ENCODE assay signal across 8 cellular contexts in the genomic region with DNA sequence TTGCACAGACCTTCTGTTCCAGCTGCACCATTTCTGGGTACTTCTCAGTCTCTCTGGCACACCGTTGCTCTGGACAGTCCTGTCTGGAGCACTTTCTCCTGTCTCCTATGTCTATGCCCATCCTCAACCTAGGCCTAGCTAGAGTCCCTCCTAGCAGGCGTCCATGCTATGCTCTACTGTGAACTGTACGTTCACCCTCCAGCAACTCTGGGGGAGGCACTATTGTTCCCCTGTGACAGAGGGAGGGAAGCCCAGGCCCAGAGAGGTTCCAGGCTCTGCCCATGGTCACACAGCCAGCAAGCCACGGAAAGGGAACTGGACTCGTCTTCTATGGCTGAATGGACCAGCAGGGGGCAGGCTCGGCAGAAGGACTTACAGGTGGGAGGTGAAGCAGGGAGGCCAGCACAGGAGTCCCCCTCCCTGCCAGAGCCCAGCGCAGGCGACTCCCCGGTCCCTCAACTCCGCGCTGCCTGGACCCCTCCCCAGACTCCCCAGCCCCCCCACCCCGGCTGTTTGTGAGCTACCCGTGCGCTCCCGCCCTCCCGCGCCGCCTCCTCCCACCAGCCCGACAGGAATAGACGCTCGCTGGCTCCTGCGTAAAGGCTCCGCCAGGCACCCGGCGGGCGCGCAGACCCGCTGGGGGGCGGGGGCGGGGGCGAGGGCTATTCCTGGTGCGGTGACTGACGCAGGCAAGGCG. TPM values are rescaled to one million over a fixed set of nuclear protein-coding genes. Genes with fewer than 3 reads are reported as not detected.
DNase-seq lines count a peak whose midpoint lies in the region; ATAC-seq, FAIRE-seq and TF ChIP-seq lines count a peak whose summit lies in the region.

No MANE protein-coding gene starts in this region.

- H3K9me2 ChIP-seq in SK-N-SH, result no peaks in the 10 kb centered on the region

- H3K4me3 ChIP-seq in SK-N-SH (ENCODE audit: low read depth in 2 of 2, low read length in 1 of 2), result no peak overlapping the region; a peak in 1 of 4 replicates
- no peak overlapping the region for H3K4me3 ChIP-seq in small intestine (ENCODE audit: low read depth in 1 of 2, low read length in 2 of 2)

- POLR2A ChIA-PET in SK-N-SH (lab: Yijun Ruan, JAX), result no interaction called here

- H4K20me1 ChIP-seq in SK-N-SH (ENCODE audit: insufficient read depth), result no peaks in the 10 kb centered on the region

- H3K27me3 ChIP-seq in SK-N-SH (ENCODE audit: insufficient read depth) (peaks cover 53% of the 10 kb centered on the region), small intestine (ENCODE audit: control insufficient read depth in 2 of 2, insufficient read depth in 2 of 2, low read length in 2 of 2) (peaks cover 8 to 16% of the 10 kb centered on the region in 2 donors)

- H2AFZ ChIP-seq in SK-N-SH (ENCODE audit: low read depth), result no peak overlapping the region

- no peak for TF ChIP-seq EP300 in SK-N-SH (IDR thresholded peaks at IDR 0.05; ENCODE audit: borderline replicate concordance in 1 of 2, low read depth in 1 of 2, low read length in 1 of 2)

- no peak overlapping the region for H3K9ac ChIP-seq in SK-N-SH

- FAIRE-seq in small intestine (lab: Jason Lieb, UNC), result no peak

- H3K36me3 ChIP-seq in SK-N-SH (replicated peaks in 1 of 2; ENCODE audit: control insufficient read depth in 1 of 2, insufficient read depth in 2 of 2, low read length in 1 of 2), result no peaks in the 10 kb centered on the region
- H3K36me3 ChIP-seq in small intestine (ENCODE audit: control insufficient read depth in 2 of 2, insufficient read depth in 2 of 2, low read length in 2 of 2), result no peaks in the 10 kb centered on the region

- peaks cover 0 to 38% of the 10 kb centered on the region in 2 experiments; a peak in 2 of 4 replicates for H3K4me1 ChIP-seq in SK-N-SH (ENCODE audit: control insufficient read depth in 1 of 2, insufficient read depth in 2 of 2, low read depth in 1 of 2, low read length in 1 of 2)
- no peaks in the 10 kb centered on the region for H3K4me1 ChIP-seq in small intestine (ENCODE audit: control insufficient read depth in 2 of 2, insufficient read depth in 1 of 2, low read depth in 1 of 2, low read length in 1 of 2)

- peak; percentile 48 for TF ChIP-seq CTCF in SK-N-SH (IDR thresholded peaks at IDR 0.05)

- H3K27ac ChIP-seq in SK-N-SH (ENCODE audit: low read depth in 2 of 2, low read length in 1 of 2), result no peak overlapping the region
- H3K27ac ChIP-seq in small intestine (ENCODE audit: low read depth in 1 of 2, low read length in 1 of 2), result no peak overlapping the region

- CTCF ChIA-PET in SK-N-SH (lab: Yijun Ruan, JAX), result interaction anchor here (0.6 to 15.7 kb wide), 68 partner anchors 11 to 615 kb away, joined by 3 to 458 read pairs (median 6); no protein-coding TSS in a partner anchor

- H3K79me2 ChIP-seq in SK-N-SH (ENCODE audit: insufficient read depth), result no peaks in the 10 kb centered on the region

- DNase-seq in CD1c-positive myeloid dendritic cell (ENCODE audit: extremely low spot score), result peak; percentile 65
- DNase-seq in SK-N-SH, result peak; percentile 82
- peak; percentile 21 for DNase-seq in activated naive CD8-positive, alpha-beta T cell treated with anti-CD3 and anti-CD28 coated beads, Interleukin-2, amount 50 U/mL, for 16 hours (ENCODE audit: low read depth, low spot score)
- DNase-seq in hypothalamus (lab: John Stamatoyannopoulos, UW), result peak in 33 of 51 donors; percentile 9 to 69 (median 30)
- peak; percentile 65 for DNase-seq in small intestine

- ATAC-seq in HG03175 (IDR thresholded peaks at IDR 0.05; ENCODE audit: unreplicated experiment), result peak; percentile 42
- ATAC-seq in GM21526 (IDR thresholded peaks at IDR 0.05; ENCODE audit: low FRiP score, unreplicated experiment), result no peak
- no peak for ATAC-seq in HG02938 (IDR thresholded peaks at IDR 0.05; ENCODE audit: unreplicated experiment)

- H3F3A ChIP-seq in SK-N-SH (replicated peaks; ENCODE audit: insufficient read depth), result no peaks in the 10 kb centered on the region

- peak; percentile 58 for TF ChIP-seq RAD21 in SK-N-SH (IDR thresholded peaks at IDR 0.05; ENCODE audit: low read length)

- H3K4me2 ChIP-seq in SK-N-SH, result no peak overlapping the region

- H3K9me3 ChIP-seq in SK-N-SH, result no peaks in the 10 kb centered on the region
- H3K9me3 ChIP-seq in small intestine (ENCODE audit: control insufficient read depth, low read depth), result no peaks in the 10 kb centered on the region

- 30% methylated on average over 8 of the region's 34 CpGs for WGBS in SK-N-SH (ENCODE audit: low lambda C conversion rate)
- WGBS in small intestine, 3 donors, result 2 to 3% (median 3%) methylated on average over 30 to 34 of the region's 34 CpGs

TF ChIP-seq in SK-N-SH, 30 proteins besides CTCF, POLR2A, EP300 and RAD21:
- TF ChIP-seq RCOR1 (IDR thresholded peaks at IDR 0.05; ENCODE audit: low read length) (0 out of 2 replicates have a peak, but pooled peaks have one; percentile 16), GATA2 (CRISPR knock-in tag; IDR thresholded peaks at IDR 0.05) (no peak), FOSL2 (IDR thresholded peaks at IDR 0.05; ENCODE audit: borderline replicate concordance, low read depth) (no peak), SMC3 (IDR thresholded peaks at IDR 0.05; ENCODE audit: low read depth, low read length) (peak; percentile 56), NRF1 (IDR thresholded peaks at IDR 0.05; ENCODE audit: low read depth, low read length) (no peak), FOXM1 (IDR thresholded peaks at IDR 0.05; ENCODE audit: low read depth) (no peak), JUND (IDR thresholded peaks at IDR 0.05) (no peak), ELF1 (IDR thresholded peaks at IDR 0.05) (no peak)
- TF ChIP-seq, protein P1, sequence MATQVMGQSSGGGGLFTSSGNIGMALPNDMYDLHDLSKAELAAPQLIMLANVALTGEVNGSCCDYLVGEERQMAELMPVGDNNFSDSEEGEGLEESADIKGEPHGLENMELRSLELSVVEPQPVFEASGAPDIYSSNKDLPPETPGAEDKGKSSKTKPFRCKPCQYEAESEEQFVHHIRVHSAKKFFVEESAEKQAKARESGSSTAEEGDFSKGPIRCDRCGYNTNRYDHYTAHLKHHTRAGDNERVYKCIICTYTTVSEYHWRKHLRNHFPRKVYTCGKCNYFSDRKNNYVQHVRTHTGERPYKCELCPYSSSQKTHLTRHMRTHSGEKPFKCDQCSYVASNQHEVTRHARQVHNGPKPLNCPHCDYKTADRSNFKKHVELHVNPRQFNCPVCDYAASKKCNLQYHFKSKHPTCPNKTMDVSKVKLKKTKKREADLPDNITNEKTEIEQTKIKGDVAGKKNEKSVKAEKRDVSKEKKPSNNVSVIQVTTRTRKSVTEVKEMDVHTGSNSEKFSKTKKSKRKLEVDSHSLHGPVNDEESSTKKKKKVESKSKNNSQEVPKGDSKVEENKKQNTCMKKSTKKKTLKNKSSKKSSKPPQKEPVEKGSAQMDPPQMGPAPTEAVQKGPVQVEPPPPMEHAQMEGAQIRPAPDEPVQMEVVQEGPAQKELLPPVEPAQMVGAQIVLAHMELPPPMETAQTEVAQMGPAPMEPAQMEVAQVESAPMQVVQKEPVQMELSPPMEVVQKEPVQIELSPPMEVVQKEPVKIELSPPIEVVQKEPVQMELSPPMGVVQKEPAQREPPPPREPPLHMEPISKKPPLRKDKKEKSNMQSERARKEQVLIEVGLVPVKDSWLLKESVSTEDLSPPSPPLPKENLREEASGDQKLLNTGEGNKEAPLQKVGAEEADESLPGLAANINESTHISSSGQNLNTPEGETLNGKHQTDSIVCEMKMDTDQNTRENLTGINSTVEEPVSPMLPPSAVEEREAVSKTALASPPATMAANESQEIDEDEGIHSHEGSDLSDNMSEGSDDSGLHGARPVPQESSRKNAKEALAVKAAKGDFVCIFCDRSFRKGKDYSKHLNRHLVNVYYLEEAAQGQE (IDR thresholded peaks at IDR 0.05; ENCODE audit: low read depth, low read length), result no peak
- TF ChIP-seq, protein P2, sequence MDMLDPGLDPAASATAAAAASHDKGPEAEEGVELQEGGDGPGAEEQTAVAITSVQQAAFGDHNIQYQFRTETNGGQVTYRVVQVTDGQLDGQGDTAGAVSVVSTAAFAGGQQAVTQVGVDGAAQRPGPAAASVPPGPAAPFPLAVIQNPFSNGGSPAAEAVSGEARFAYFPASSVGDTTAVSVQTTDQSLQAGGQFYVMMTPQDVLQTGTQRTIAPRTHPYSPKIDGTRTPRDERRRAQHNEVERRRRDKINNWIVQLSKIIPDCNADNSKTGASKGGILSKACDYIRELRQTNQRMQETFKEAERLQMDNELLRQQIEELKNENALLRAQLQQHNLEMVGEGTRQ (IDR thresholded peaks at IDR 0.05; ENCODE audit: borderline replicate concordance, low read depth, low read length), result no peak
- TF ChIP-seq, protein P3, sequence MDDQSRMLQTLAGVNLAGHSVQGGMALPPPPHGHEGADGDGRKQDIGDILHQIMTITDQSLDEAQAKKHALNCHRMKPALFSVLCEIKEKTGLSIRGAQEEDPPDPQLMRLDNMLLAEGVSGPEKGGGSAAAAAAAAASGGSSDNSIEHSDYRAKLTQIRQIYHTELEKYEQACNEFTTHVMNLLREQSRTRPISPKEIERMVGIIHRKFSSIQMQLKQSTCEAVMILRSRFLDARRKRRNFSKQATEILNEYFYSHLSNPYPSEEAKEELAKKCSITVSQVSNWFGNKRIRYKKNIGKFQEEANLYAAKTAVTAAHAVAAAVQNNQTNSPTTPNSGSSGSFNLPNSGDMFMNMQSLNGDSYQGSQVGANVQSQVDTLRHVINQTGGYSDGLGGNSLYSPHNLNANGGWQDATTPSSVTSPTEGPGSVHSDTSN (IDR thresholded peaks at IDR 0.05), result no peak
- TF ChIP-seq, protein P4, sequence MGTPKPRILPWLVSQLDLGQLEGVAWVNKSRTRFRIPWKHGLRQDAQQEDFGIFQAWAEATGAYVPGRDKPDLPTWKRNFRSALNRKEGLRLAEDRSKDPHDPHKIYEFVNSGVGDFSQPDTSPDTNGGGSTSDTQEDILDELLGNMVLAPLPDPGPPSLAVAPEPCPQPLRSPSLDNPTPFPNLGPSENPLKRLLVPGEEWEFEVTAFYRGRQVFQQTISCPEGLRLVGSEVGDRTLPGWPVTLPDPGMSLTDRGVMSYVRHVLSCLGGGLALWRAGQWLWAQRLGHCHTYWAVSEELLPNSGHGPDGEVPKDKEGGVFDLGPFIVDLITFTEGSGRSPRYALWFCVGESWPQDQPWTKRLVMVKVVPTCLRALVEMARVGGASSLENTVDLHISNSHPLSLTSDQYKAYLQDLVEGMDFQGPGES (IDR thresholded peaks at IDR 0.05; ENCODE audit: low read depth, low read length), result no peak

RNA-seq across cellular contexts. Expression of a gene that starts 1.7 kb away (rescaled TPM):
- 0.29 and 0.56 TPM in 2 replicates for polyA plus RNA-seq in SK-N-SH (2012; rRNA removed)
- polyA plus RNA-seq in SK-N-SH (2012; cell fraction: cytosol; rRNA removed), result 0.27 and 0.59 TPM in 2 replicates
- polyA plus RNA-seq in SK-N-SH (2012; cell fraction: nucleus; rRNA removed), result 0.13 and 0.39 TPM in 2 replicates
- 1 to 10 TPM in 1 of 3 donors, not detected in 2; 4.5 TPM for polyA plus RNA-seq in small intestine

Comparison
In these comparisons a context has a peak if more than half of its experiments do, and no peak if none do; other contexts are left out.
1. DNase-seq: peak in every context shown above with its lines; median percentile 82 in SK-N-SH; 65 in CD1c-positive myeloid dendritic cell; 65 in small intestine; 30 in hypothalamus; 21 in activated naive CD8-positive, alpha-beta T cell treated with anti-CD3 and anti-CD28 coated beads, Interleukin-2, amount 50 U/mL, for 16 hours.